In the genomic region with DNA sequence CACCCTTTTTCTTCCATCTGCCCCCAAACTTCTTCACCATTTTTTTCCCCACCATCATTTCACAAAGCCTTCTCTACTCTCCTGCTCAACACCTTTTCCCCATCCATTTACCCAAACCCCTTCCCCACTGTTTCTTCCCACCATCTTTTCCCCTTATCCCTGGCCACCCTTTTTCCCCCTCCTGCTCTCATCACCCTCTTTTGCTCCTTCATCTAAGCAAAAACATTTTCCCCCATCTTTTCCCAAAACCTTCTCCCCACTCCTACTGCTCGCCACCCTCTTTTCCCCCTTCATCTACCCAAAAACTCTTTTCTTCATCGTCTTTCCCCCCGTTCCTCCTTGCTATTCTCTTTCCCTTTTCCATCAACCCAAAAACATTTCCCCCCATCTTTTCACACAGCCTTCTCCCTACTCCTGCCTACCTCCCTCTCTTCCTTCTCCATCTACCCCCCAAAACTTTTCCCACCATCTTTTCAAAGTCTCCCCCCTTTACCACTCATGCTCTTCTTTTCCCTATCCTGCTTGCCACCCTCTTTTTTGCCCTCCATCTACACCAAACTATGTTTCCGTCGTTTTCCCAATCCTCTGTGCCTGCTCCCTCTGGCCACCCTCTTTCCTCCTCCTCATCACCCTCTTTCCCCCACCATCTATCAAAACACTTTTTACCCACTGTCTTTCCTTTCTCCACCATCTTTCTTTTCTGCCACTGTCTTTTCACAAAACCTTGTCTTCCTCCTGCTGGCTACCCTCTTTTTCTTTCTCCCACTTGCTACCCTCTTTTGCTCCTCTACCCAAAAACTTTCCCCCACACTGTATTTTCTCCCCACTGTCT, we compare ENCODE assay signal across 32 cellular contexts.
"Had no signal": no experiment of that assay in that cellular context is flagged by ENCODE, and none has a peak within 500 bp of the region (broad histone marks: within the 10 kb centered on the region; RNA-seq: fewer than 3 reads in every experiment).

No MANE protein-coding gene starts in this region.

- DNase-seq: activated CD4-positive, alpha-beta memory T cell treated with anti-CD3 and anti-CD28 coated beads, Interleukin-2, amount 10 ng/mL, durations not matched to agents 7 days and 5 days; activated CD4-positive, alpha-beta T cell treated with anti-CD3 and anti-CD28 coated beads for 1 hour; activated CD4-positive, alpha-beta T cell treated with anti-CD3 and anti-CD28 coated beads for 4 hours; activated CD4-positive, alpha-beta T cell treated with anti-CD3 and anti-CD28 coated beads, Interleukin-2, amount 10 ng/mL, durations not matched to agents 7 days and 5 days; activated CD4-positive, alpha-beta T cell treated with anti-CD3 and anti-CD28 coated beads, Interleukin-2, amount 50 U/mL, for 4 hours; activated CD4-positive, CD25-positive, alpha-beta regulatory T cell; activated CD8-positive, alpha-beta memory T cell treated with anti-CD3 and anti-CD28 coated beads, Interleukin-2, amount 50 U/mL, for 48 hours; activated gamma-delta T cell; activated naive CD4-positive, alpha-beta T cell; activated naive CD4-positive, alpha-beta T cell treated with anti-CD3 and anti-CD28 coated beads, Interleukin-2, amount 10 ng/mL, durations not matched to agents 7 days and 5 days; activated naive CD8-positive, alpha-beta T cell treated with anti-CD3 and anti-CD28 coated beads, Interleukin-2, amount 10 ng/mL, durations not matched to agents 7 days and 5 days; activated T-cell treated with anti-CD3 and anti-CD28 coated beads for 4 hours; activated T-cell treated with anti-CD3 and anti-CD28 coated beads, Interleukin-2, amount 50 U/mL, for 24 hours; activated T-cell treated with anti-CD3 and anti-CD28 coated beads, Interleukin-2, amount 50 U/mL, for 72 hours; dorsolateral prefrontal cortex; effector memory CD4-positive, alpha-beta T cell; endodermal cell; erythroblast; foreskin keratinocyte; gastrocnemius medialis; glutamatergic neuron; heart left ventricle; T-helper 2 cell had no signal

- H3K4me1 ChIP-seq: ascending aorta, breast epithelium, esophagus muscularis mucosa, foreskin keratinocyte, gastrocnemius medialis, heart left ventricle had no signal

- H3K9me3 Mint-ChIP-seq: activated T-cell treated with anti-CD3 and anti-CD28 coated beads, Interleukin-2, amount 50 U/mL, for 24 hours had no signal

- ATAC-seq: activated naive CD4-positive, alpha-beta T cell treated with anti-CD3 and anti-CD28 coated beads, Interleukin-2, amount 50 U/mL, for 72 hours; activated T-cell treated with anti-CD3 and anti-CD28 coated beads, Interleukin-2, amount 50 U/mL, for 72 hours; foreskin keratinocyte; gastrocnemius medialis; heart left ventricle had no signal

- H3K36me3 ChIP-seq: ascending aorta, breast epithelium, cardiac muscle cell, esophagus muscularis mucosa, gastrocnemius medialis, heart left ventricle had no signal

- H3K27ac Mint-ChIP-seq: activated CD4-positive, alpha-beta memory T cell treated with anti-CD3 and anti-CD28 coated beads, Interleukin-2, amount 10 ng/mL, durations not matched to agents 7 days and 5 days; activated CD4-positive, alpha-beta T cell treated with anti-CD3 and anti-CD28 coated beads, Interleukin-2, amount 10 ng/mL, durations not matched to agents 7 days and 5 days; activated naive CD4-positive, alpha-beta T cell treated with anti-CD3 and anti-CD28 coated beads, Interleukin-2, amount 10 ng/mL, durations not matched to agents 7 days and 5 days; activated naive CD4-positive, alpha-beta T cell treated with anti-CD3 and anti-CD28 coated beads, Interleukin-2, amount 50 U/mL, for 72 hours; activated naive CD8-positive, alpha-beta T cell treated with anti-CD3 and anti-CD28 coated beads, Interleukin-2, amount 10 ng/mL, durations not matched to agents 7 days and 5 days; activated T-cell treated with anti-CD3 and anti-CD28 coated beads, Interleukin-2, amount 50 U/mL, for 24 hours; activated T-cell treated with anti-CD3 and anti-CD28 coated beads, Interleukin-2, amount 50 U/mL, for 72 hours; brain; dendritic cell treated with granulocyte-macrophage colony-stimulating factor and Interleukin-4, amounts not matched to agents 40 ng/mL and 50 ng/mL, for 4 days; endodermal cell had no signal

- H3K4me3 ChIP-seq: ascending aorta, breast epithelium, cardiac muscle cell, coronary artery, dorsolateral prefrontal cortex, esophagus muscularis mucosa, gastrocnemius medialis, heart left ventricle had no signal

- H3K27me3 Mint-ChIP-seq: activated CD4-positive, alpha-beta memory T cell treated with anti-CD3 and anti-CD28 coated beads, Interleukin-2, amount 10 ng/mL, durations not matched to agents 7 days and 5 days; activated CD4-positive, alpha-beta T cell treated with anti-CD3 and anti-CD28 coated beads, Interleukin-2, amount 10 ng/mL, durations not matched to agents 7 days and 5 days; activated naive CD8-positive, alpha-beta T cell treated with anti-CD3 and anti-CD28 coated beads, Interleukin-2, amount 10 ng/mL, durations not matched to agents 7 days and 5 days had no signal

- H3K4me1 Mint-ChIP-seq: activated CD4-positive, alpha-beta memory T cell treated with anti-CD3 and anti-CD28 coated beads, Interleukin-2, amount 10 ng/mL, durations not matched to agents 7 days and 5 days; activated CD4-positive, alpha-beta T cell treated with anti-CD3 and anti-CD28 coated beads, Interleukin-2, amount 10 ng/mL, durations not matched to agents 7 days and 5 days; activated naive CD4-positive, alpha-beta T cell treated with anti-CD3 and anti-CD28 coated beads, Interleukin-2, amount 10 ng/mL, durations not matched to agents 7 days and 5 days; activated naive CD8-positive, alpha-beta T cell treated with anti-CD3 and anti-CD28 coated beads, Interleukin-2, amount 10 ng/mL, durations not matched to agents 7 days and 5 days; brain; central memory CD8-positive, alpha-beta T cell; endodermal cell had no signal

- H3K27ac ChIP-seq: ascending aorta, breast epithelium, cardiac muscle cell, coronary artery, dorsolateral prefrontal cortex, esophagus muscularis mucosa, foreskin keratinocyte, gastrocnemius medialis, heart left ventricle had no signal

- H3K27me3 ChIP-seq: ascending aorta, breast epithelium, cardiac muscle cell, foreskin keratinocyte, gastrocnemius medialis had no signal

- H3K4me3 Mint-ChIP-seq: activated CD4-positive, alpha-beta memory T cell treated with anti-CD3 and anti-CD28 coated beads, Interleukin-2, amount 10 ng/mL, durations not matched to agents 7 days and 5 days; activated CD4-positive, alpha-beta T cell treated with anti-CD3 and anti-CD28 coated beads, Interleukin-2, amount 10 ng/mL, durations not matched to agents 7 days and 5 days; activated naive CD4-positive, alpha-beta T cell treated with anti-CD3 and anti-CD28 coated beads, Interleukin-2, amount 10 ng/mL, durations not matched to agents 7 days and 5 days; activated naive CD8-positive, alpha-beta T cell treated with anti-CD3 and anti-CD28 coated beads, Interleukin-2, amount 10 ng/mL, durations not matched to agents 7 days and 5 days; activated T-cell treated with anti-CD3 and anti-CD28 coated beads, Interleukin-2, amount 50 U/mL, for 24 hours; activated T-cell treated with anti-CD3 and anti-CD28 coated beads, Interleukin-2, amount 50 U/mL, for 72 hours; brain; central memory CD8-positive, alpha-beta T cell; dendritic cell treated with granulocyte-macrophage colony-stimulating factor and Interleukin-4, amounts not matched to agents 40 ng/mL and 50 ng/mL, for 4 days; endodermal cell had no signal

- H3K36me3 Mint-ChIP-seq: activated naive CD4-positive, alpha-beta T cell treated with anti-CD3 and anti-CD28 coated beads, Interleukin-2, amount 10 ng/mL, durations not matched to agents 7 days and 5 days; activated naive CD8-positive, alpha-beta T cell treated with anti-CD3 and anti-CD28 coated beads, Interleukin-2, amount 10 ng/mL, durations not matched to agents 7 days and 5 days; brain had no signal

- H3K9me3 ChIP-seq: ascending aorta, breast epithelium, esophagus muscularis mucosa, gastrocnemius medialis, heart left ventricle had no signal
